Comparison of ENCODE assay signal across 8 cellular contexts in genomic region chr5:42611437-42611836, GRCh38.
"Had no signal": no experiment of that assay in that cellular context is flagged by ENCODE, and none has a peak within 500 bp of the region (broad histone marks: within the 10 kb centered on the region; RNA-seq: fewer than 3 reads in every experiment).

No MANE protein-coding gene starts in this region.

- H3K4me1 ChIP-seq: HAP-1 had no signal

- H3K27ac ChIP-seq: GM23248, HL-60 had no signal

- DNase-seq: GM23248, GOT3, H7, HFFc6, KG1 had no signal

- H3K4me3 ChIP-seq: GM23248, HAP-1 had no signal

- H3K9me3 ChIP-seq: HAP-1 had no signal

- H2AFZ ChIP-seq: GM23248 had no signal

- H3K9ac ChIP-seq: GM23248 had no signal

- H3K36me3 ChIP-seq: HAP-1 had no signal

- ATAC-seq: HCT116 had no signal
